ENCODE assay signal across 17 cellular contexts in genomic region chr12:104453133-104453532, GRCh38. TPM values are rescaled to one million over a fixed set of nuclear protein-coding genes. Genes with fewer than 3 reads are reported as not detected.
DNase-seq lines count a peak whose midpoint lies in the region; ATAC-seq and TF ChIP-seq lines count a peak whose summit lies in the region.
"Had no signal": no experiment of that assay in that cellular context is flagged by ENCODE, and none has a peak within 500 bp of the region (broad histone marks: within the 10 kb centered on the region; RNA-seq: fewer than 3 reads in every experiment).

No MANE protein-coding gene starts in this region.

- DNase-seq in natural killer cell (no peak), WTC11 (ENCODE audit: low spot score) (no peak), memory B cell (ENCODE audit: low spot score in 2 of 2) (no peak), OCI-LY7 (ENCODE audit: low spot score) (no peak), NCI-H187 treated with DMSO at 0.1 percent for 48 hours (lab: John Stamatoyannopoulos, UW) (no peak), NCI-H1092 treated with DMSO at 0.1 percent for 48 hours (lab: John Stamatoyannopoulos, UW) (no peak)
- no peak for DNase-seq in natural killer cell treated with Interleukin-12 subunit alpha and Interleukin-12 subunit beta and Interleukin-15 and Interleukin-18, amount 100 ng/mL, for 72 hours (ENCODE audit: low spot score)
- DNase-seq: C1 segment of cervical spinal cord; Calu3; CD4-positive, alpha-beta memory T cell; COR-L47; DMS53; DMS79 treated with DMSO at 0.1 percent for 48 hours; GF-D8; GOT3 had no signal

- intact Hi-C loops in natural killer cell (cut with micrococcal nuclease): no loop called here
- intact Hi-C loops in OCI-LY7 (cut with micrococcal nuclease; ENCODE audit: unreplicated experiment): loop anchor here (10.0 kb wide), 1 partner anchor 532 kb away; the partner anchor contains the start of gene NOPCHAP1

- no peaks in the 10 kb centered on the region for H3K36me3 ChIP-seq in OCI-LY7 (ENCODE audit: insufficient read depth, low read length)
- H3K36me3 ChIP-seq: HAP-1 had no signal

- ATAC-seq in natural killer cell: no peak
- ATAC-seq in natural killer cell treated with Interleukin-12 subunit alpha and Interleukin-12 subunit beta and Interleukin-15 and Interleukin-18, amount 100 ng/mL, for 72 hours: no peak
- ATAC-seq in WTC11: no peak
- ATAC-seq in memory B cell (ENCODE audit: low read depth): no peak
- no peak for ATAC-seq in stimulated activated memory B cell treated with anti-CD40 and anti-IgM and Interleukin-4, amounts not matched to agents 10 μg/mL and 1 μg/mL and 100 μg/mL, for 72 hours

- no TSS peak for BruUV-seq in OCI-LY7 (replicated peaks; lab: Mats Ljungman, UMichigan)

- no peak for TF ChIP-seq CTCF in natural killer cell (IDR thresholded peaks at IDR 0.05)
- no peak for TF ChIP-seq CTCF in WTC11 (IDR thresholded peaks at IDR 0.05)
- no peak for TF ChIP-seq CTCF in OCI-LY7 (conservative IDR thresholded peaks at IDR 0.05; ENCODE audit: low read length)

- H3K9me2 ChIP-seq in OCI-LY7 (ENCODE audit: insufficient read depth, low read length): no peaks in the 10 kb centered on the region

- H3K4me1 Mint-ChIP-seq in natural killer cell (peaks cover 12 to 25% of the 10 kb centered on the region in 2 donors), WTC11 (peaks cover 26% of the 10 kb centered on the region), memory B cell (peaks cover 7% of the 10 kb centered on the region)
- peaks cover 8 to 12% of the 10 kb centered on the region in 2 donors for H3K4me1 Mint-ChIP-seq in natural killer cell treated with Interleukin-12 subunit alpha and Interleukin-12 subunit beta and Interleukin-15 and Interleukin-18, amount 100 ng/mL, for 72 hours (ENCODE audit: low read depth in 2 of 2)
- H3K4me1 Mint-ChIP-seq in stimulated activated memory B cell treated with anti-CD40 and anti-IgM and Interleukin-4, amounts not matched to agents 10 μg/mL and 1 μg/mL and 100 μg/mL, for 72 hours: peaks cover 28% of the 10 kb centered on the region

- H3K27ac Mint-ChIP-seq in natural killer cell (no peak overlapping the region), WTC11 (no peak overlapping the region), memory B cell (peak overlapping the region; percentile 32)
- no peak overlapping the region for H3K27ac Mint-ChIP-seq in natural killer cell treated with Interleukin-12 subunit alpha and Interleukin-12 subunit beta and Interleukin-15 and Interleukin-18, amount 100 ng/mL, for 72 hours
- H3K27ac Mint-ChIP-seq in stimulated activated memory B cell treated with anti-CD40 and anti-IgM and Interleukin-4, amounts not matched to agents 10 μg/mL and 1 μg/mL and 100 μg/mL, for 72 hours: peak overlapping the region; percentile 17

- H3K4me3 ChIP-seq in OCI-LY7 (ENCODE audit: low read depth, low read length, poor library complexity, severe bottlenecking): no peak overlapping the region
- H3K4me3 ChIP-seq: HAP-1 had no signal

- H3K9me3 Mint-ChIP-seq in natural killer cell (no peaks in the 10 kb centered on the region), WTC11 (peaks cover 8% of the 10 kb centered on the region), memory B cell (no peaks in the 10 kb centered on the region)
- H3K9me3 Mint-ChIP-seq in natural killer cell treated with Interleukin-12 subunit alpha and Interleukin-12 subunit beta and Interleukin-15 and Interleukin-18, amount 100 ng/mL, for 72 hours: no peaks in the 10 kb centered on the region
- no peaks in the 10 kb centered on the region for H3K9me3 Mint-ChIP-seq in stimulated activated memory B cell treated with anti-CD40 and anti-IgM and Interleukin-4, amounts not matched to agents 10 μg/mL and 1 μg/mL and 100 μg/mL, for 72 hours
- H3K9me3 Mint-ChIP-seq: CD4-positive, alpha-beta memory T cell had no signal

- H3K27ac ChIP-seq in OCI-LY7 (ENCODE audit: low read depth, low read length, poor library complexity, severe bottlenecking): no peak overlapping the region

- H3K4me3 Mint-ChIP-seq in natural killer cell: peak overlapping the region; percentile 28
- no peak overlapping the region for H3K4me3 Mint-ChIP-seq in natural killer cell treated with Interleukin-12 subunit alpha and Interleukin-12 subunit beta and Interleukin-15 and Interleukin-18, amount 100 ng/mL, for 72 hours
- no peak overlapping the region for H3K4me3 Mint-ChIP-seq in WTC11
- no peak overlapping the region for H3K4me3 Mint-ChIP-seq in memory B cell
- no peak overlapping the region for H3K4me3 Mint-ChIP-seq in stimulated activated memory B cell treated with anti-CD40 and anti-IgM and Interleukin-4, amounts not matched to agents 10 μg/mL and 1 μg/mL and 100 μg/mL, for 72 hours

- H3K9me3 ChIP-seq in OCI-LY7 (ENCODE audit: low read length): peaks cover 13% of the 10 kb centered on the region; the same call in 1 of the 2 replicates
- H3K9me3 ChIP-seq: HAP-1 had no signal

- CTCF ChIA-PET in WTC11 (lab: Charles Lee) (no interaction called here), OCI-LY7 (lab: Charles Lee; ENCODE audit: unreplicated experiment) (interaction anchor here (0.6 kb wide), 1 partner anchor 11 kb away, joined by 4 read pairs; no protein-coding TSS in a partner anchor)

- H3K27me3 Mint-ChIP-seq in natural killer cell (ENCODE audit: low read depth in 2 of 2) (peaks cover 0 to 5% of the 10 kb centered on the region in 2 donors), WTC11 (ENCODE audit: low read depth) (peaks cover 39% of the 10 kb centered on the region), memory B cell (no peaks in the 10 kb centered on the region)
- H3K27me3 Mint-ChIP-seq in natural killer cell treated with Interleukin-12 subunit alpha and Interleukin-12 subunit beta and Interleukin-15 and Interleukin-18, amount 100 ng/mL, for 72 hours: no peaks in the 10 kb centered on the region
- no peaks in the 10 kb centered on the region for H3K27me3 Mint-ChIP-seq in stimulated activated memory B cell treated with anti-CD40 and anti-IgM and Interleukin-4, amounts not matched to agents 10 μg/mL and 1 μg/mL and 100 μg/mL, for 72 hours
- H3K27me3 Mint-ChIP-seq: CD4-positive, alpha-beta memory T cell had no signal

- POLR2A ChIA-PET in WTC11 (lab: Charles Lee) (no interaction called here), OCI-LY7 (lab: Charles Lee) (no interaction called here)

- H3K4me1 ChIP-seq in OCI-LY7 (ENCODE audit: insufficient read depth, low read length, poor library complexity, severe bottlenecking): peaks cover 15% of the 10 kb centered on the region

- no peak overlapping the region for H2AFZ ChIP-seq in OCI-LY7 (ENCODE audit: low read length)

- peaks cover 11% of the 10 kb centered on the region; the same call in 1 of the 2 replicates for H3K79me2 ChIP-seq in OCI-LY7 (ENCODE audit: insufficient read depth, low read depth, low read length)

- H3K36me3 Mint-ChIP-seq in natural killer cell (no peaks in the 10 kb centered on the region), WTC11 (no peaks in the 10 kb centered on the region), memory B cell (peaks cover 1% of the 10 kb centered on the region)
- H3K36me3 Mint-ChIP-seq in natural killer cell treated with Interleukin-12 subunit alpha and Interleukin-12 subunit beta and Interleukin-15 and Interleukin-18, amount 100 ng/mL, for 72 hours: peaks cover 4% of the 10 kb centered on the region
- peaks cover 6% of the 10 kb centered on the region for H3K36me3 Mint-ChIP-seq in stimulated activated memory B cell treated with anti-CD40 and anti-IgM and Interleukin-4, amounts not matched to agents 10 μg/mL and 1 μg/mL and 100 μg/mL, for 72 hours

- H3K4me2 ChIP-seq in OCI-LY7 (ENCODE audit: low read length): no peak overlapping the region

- H4K20me1 ChIP-seq in OCI-LY7 (ENCODE audit: insufficient read depth, low read length): no peaks in the 10 kb centered on the region

TF ChIP-seq in WTC11, 78 proteins besides CTCF, POLR2A, EP300 and RAD21:
- 0 out of 2 replicates have a peak, but pooled peaks have one; percentile 42 for TF ChIP-seq ZNF512 (CRISPR knock-in tag; IDR thresholded peaks at IDR 0.05; ENCODE audit: borderline replicate concordance)
- TF ChIP-seq ZMAT4 (CRISPR knock-in tag; IDR thresholded peaks at IDR 0.05): no peak
- no peak for TF ChIP-seq GABPB1 (CRISPR knock-in tag; IDR thresholded peaks at IDR 0.05)

RNA-seq across cellular contexts. Expression of gene CHST11, which starts 3.6 kb away (rescaled TPM):
- total RNA-seq in natural killer cell: 100 to 1,000 TPM in 1 of 3 donors, 10 to 100 TPM in 2; 85.3 to 118 (median 96.1) TPM
- total RNA-seq in natural killer cell treated with Interleukin-12 subunit alpha and Interleukin-12 subunit beta and Interleukin-15 and Interleukin-18, amount 100 ng/mL, for 72 hours: 100 to 1,000 TPM; 195 to 374 TPM
- total RNA-seq in WTC11 (2021): 20.4 to 24.2 TPM (median 23.2 TPM) in 3 replicates
- total RNA-seq in OCI-LY7 (2014; rRNA removed; shearing (Covaris generic)): 35.8 and 41.6 TPM in 2 replicates
- 15.2 and 16.8 TPM in 2 replicates for total RNA-seq in OCI-LY7 (2022)

Comparison
In these comparisons a context has a peak if more than half of its experiments do, and no peak if none do; other contexts are left out.
1. H3K27ac Mint-ChIP-seq: peak in memory B cell (single experiment) and stimulated activated memory B cell treated with anti-CD40 and anti-IgM and Interleukin-4, amounts not matched to agents 10 μg/mL and 1 μg/mL and 100 μg/mL, for 72 hours (single experiment); none in natural killer cell (0 of 2), natural killer cell treated with Interleukin-12 subunit alpha and Interleukin-12 subunit beta and Interleukin-15 and Interleukin-18, amount 100 ng/mL, for 72 hours (0 of 2) and WTC11 (single experiment).